Comparison of ENCODE assay signal across 1 cellular context in the genomic region with DNA sequence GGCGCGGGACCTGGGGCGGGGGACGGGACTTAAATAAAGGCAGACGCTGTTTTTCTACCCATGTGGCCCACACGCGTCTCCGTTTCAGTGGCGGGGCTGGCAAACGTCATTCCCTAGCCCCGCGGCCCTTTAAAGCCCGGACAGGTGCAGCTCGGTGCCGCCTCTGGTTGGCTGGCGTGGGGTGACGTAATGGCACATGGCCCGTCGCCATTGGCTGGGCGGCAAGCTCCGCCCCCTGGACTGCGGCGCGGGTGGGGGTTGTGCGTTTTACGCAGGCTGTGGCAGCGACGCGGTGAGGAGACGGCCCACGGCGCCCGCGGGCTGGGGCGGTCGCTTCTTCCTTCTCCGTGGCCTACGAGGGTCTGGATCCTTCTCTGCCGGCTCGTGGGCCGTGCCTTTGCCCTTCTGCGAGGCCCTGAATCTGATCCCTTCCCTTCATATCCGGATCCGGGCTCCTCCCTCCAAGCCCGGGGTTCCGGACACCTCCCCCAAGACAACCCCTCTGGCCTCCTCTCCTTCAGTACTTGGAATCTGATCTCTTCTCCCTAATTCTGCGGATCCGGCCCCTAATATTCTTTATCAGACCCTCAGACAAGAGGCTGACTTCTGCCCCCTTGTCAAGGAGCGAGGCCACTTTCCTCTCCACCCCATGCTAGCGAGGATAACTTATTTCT.
TF ChIP-seq lines count a peak whose summit lies in the region.

A gene with protein sequence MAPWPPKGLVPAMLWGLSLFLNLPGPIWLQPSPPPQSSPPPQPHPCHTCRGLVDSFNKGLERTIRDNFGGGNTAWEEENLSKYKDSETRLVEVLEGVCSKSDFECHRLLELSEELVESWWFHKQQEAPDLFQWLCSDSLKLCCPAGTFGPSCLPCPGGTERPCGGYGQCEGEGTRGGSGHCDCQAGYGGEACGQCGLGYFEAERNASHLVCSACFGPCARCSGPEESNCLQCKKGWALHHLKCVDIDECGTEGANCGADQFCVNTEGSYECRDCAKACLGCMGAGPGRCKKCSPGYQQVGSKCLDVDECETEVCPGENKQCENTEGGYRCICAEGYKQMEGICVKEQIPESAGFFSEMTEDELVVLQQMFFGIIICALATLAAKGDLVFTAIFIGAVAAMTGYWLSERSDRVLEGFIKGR (plus strand): TSS at position 274 of the 674 bp plus-strand sequence. CDS start 605 bp downstream, outside the sequence.

TF ChIP-seq in K562, 482 proteins besides CTCF, POLR2A, EP300 and RAD21 (continued from another document and continues in another):
- TF ChIP-seq, protein P1, sequence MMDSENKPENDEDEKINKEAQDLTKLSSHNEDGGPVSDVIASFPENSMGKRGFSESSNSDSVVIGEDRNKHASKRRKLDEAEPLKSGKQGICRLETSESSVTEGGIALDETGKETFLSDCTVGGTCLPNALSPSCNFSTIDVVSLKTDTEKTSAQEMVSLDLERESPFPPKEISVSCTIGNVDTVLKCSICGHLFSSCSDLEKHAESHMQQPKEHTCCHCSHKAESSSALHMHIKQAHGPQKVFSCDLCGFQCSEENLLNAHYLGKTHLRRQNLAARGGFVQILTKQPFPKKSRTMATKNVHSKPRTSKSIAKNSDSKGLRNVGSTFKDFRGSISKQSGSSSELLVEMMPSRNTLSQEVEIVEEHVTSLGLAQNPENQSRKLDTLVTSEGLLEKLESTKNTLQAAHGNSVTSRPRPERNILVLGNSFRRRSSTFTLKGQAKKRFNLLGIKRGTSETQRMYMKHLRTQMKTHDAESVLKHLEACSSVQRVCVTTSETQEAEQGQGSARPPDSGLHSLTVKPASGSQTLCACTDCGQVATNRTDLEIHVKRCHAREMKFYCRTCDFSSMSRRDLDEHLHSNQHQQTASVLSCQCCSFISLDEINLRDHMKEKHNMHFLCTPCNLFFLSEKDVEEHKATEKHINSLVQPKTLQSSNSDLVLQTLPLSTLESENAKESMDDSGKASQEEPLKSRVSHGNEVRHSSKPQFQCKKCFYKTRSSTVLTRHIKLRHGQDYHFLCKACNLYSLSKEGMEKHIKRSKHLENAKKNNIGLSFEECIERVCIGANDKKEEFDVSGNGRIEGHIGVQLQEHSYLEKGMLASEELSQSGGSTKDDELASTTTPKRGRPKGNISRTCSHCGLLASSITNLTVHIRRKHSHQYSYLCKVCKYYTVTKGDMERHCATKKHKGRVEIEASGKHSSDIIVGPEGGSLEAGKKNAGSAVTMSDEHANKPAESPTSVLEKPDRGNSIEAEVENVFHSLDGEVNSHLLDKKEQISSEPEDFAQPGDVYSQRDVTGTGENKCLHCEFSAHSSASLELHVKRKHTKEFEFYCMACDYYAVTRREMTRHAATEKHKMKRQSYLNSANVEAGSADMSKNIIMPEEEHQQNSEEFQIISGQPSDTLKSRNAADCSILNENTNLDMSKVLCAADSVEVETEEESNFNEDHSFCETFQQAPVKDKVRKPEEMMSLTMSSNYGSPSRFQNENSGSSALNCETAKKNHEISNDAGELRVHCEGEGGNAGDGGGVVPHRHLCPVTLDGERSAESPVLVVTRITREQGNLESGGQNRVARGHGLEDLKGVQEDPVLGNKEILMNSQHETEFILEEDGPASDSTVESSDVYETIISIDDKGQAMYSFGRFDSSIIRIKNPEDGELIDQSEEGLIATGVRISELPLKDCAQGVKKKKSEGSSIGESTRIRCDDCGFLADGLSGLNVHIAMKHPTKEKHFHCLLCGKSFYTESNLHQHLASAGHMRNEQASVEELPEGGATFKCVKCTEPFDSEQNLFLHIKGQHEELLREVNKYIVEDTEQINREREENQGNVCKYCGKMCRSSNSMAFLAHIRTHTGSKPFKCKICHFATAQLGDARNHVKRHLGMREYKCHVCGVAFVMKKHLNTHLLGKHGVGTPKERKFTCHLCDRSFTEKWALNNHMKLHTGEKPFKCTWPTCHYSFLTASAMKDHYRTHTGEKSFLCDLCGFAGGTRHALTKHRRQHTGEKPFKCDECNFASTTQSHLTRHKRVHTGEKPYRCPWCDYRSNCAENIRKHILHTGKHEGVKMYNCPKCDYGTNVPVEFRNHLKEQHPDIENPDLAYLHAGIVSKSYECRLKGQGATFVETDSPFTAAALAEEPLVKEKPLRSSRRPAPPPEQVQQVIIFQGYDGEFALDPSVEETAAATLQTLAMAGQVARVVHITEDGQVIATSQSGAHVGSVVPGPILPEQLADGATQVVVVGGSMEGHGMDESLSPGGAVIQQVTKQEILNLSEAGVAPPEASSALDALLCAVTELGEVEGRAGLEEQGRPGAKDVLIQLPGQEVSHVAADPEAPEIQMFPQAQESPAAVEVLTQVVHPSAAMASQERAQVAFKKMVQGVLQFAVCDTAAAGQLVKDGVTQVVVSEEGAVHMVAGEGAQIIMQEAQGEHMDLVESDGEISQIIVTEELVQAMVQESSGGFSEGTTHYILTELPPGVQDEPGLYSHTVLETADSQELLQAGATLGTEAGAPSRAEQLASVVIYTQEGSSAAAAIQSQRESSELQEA (IDR thresholded peaks at IDR 0.05; ENCODE audit: low read depth): no peak
- TF ChIP-seq KLF10 (CRISPR knock-in tag; IDR thresholded peaks at IDR 0.05): no peak
- TF ChIP-seq, protein P2, sequence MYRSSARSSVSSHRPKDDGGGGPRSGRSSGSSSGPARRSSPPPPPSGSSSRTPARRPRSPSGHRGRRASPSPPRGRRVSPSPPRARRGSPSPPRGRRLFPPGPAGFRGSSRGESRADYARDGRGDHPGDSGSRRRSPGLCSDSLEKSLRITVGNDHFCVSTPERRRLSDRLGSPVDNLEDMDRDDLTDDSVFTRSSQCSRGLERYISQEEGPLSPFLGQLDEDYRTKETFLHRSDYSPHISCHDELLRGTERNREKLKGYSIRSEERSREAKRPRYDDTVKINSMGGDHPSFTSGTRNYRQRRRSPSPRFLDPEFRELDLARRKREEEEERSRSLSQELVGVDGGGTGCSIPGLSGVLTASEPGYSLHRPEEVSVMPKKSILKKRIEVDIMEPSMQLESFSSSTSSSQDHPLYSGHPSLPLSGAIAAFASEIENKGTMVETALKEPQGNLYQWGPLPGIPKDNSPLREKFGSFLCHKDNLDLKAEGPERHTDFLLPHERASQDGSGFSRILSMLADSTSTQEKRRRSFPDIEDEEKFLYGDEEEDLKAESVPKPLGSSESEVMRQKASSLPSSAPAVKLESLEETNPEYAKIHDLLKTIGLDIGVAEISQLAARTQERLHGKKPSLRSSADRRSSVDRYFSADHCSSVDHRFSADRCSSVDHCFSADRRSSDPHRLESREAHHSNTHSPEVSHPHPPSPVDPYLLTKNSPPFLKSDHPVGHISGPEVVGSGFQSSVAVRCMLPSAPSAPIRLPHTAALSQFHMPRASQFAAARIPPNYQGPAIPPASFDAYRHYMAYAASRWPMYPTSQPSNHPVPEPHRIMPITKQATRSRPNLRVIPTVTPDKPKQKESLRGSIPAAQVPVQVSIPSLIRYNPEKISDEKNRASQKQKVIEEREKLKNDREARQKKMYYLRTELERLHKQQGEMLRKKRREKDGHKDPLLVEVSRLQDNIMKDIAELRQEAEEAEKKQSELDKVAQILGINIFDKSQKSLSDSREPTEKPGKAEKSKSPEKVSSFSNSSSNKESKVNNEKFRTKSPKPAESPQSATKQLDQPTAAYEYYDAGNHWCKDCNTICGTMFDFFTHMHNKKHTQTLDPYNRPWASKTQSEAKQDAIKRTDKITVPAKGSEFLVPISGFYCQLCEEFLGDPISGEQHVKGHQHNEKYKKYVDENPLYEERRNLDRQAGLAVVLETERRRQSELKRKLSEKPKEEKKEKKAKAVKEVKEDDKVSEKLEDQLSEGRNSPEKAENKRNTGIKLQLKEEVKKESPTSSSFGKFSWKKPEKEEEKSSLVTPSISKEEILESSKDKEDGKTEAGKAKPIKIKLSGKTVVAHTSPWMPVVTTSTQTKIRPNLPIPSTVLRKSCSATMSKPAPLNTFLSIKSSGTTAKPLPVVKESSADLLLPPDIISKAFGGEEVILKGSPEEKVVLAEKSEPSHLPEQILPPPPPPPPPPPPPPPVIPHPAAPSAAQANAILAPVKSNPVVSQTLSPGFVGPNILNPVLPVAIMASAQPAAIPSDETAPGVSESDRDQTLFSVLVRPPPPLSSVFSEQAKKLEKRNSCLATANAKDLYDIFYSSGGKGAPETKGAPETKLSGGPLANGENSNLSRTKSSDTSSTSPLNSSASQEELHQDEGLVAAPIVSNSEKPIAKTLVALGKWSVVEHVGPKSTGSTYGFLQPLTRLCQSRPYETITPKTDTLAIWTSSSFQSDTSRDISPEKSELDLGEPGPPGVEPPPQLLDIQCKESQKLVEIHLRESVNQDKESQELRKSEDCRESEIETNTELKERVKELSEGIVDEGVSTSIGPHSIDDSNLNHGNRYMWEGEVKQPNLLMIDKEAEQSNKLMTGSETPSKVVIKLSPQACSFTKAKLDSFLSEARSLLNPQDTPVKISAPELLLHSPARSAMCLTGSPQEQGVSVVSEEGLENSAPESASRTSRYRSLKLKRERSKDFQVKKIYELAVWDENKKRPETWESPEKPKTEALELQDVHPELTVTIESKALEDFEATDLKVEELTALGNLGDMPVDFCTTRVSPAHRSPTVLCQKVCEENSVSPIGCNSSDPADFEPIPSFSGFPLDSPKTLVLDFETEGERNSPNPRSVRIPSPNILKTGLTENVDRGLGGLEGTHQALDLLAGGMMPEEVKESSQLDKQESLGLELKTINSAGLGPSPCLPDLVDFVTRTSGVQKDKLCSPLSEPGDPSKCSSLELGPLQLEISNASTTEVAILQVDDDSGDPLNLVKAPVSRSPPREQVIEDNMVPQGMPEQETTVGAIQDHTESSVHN (IDR thresholded peaks at IDR 0.05; ENCODE audit: borderline replicate concordance in 1 of 2, low read depth in 1 of 2): no peak
- TF ChIP-seq, protein P3, sequence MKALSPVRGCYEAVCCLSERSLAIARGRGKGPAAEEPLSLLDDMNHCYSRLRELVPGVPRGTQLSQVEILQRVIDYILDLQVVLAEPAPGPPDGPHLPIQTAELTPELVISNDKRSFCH (CRISPR knock-in tag; IDR thresholded peaks at IDR 0.05): no peak
- TF ChIP-seq, protein P3 (tag; IDR thresholded peaks at IDR 0.05): no peak; the same call in 1 of the 2 replicates
- TF ChIP-seq NFATC3 (IDR thresholded peaks at IDR 0.05): no peak
- TF ChIP-seq, protein P4, sequence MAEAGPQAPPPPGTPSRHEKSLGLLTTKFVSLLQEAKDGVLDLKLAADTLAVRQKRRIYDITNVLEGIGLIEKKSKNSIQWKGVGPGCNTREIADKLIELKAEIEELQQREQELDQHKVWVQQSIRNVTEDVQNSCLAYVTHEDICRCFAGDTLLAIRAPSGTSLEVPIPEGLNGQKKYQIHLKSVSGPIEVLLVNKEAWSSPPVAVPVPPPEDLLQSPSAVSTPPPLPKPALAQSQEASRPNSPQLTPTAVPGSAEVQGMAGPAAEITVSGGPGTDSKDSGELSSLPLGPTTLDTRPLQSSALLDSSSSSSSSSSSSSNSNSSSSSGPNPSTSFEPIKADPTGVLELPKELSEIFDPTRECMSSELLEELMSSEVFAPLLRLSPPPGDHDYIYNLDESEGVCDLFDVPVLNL (CRISPR knock-in tag; IDR thresholded peaks at IDR 0.05; ENCODE audit: low read depth): 0 out of 2 replicates have a peak, but pooled peaks have one; percentile 72
- TF ChIP-seq, protein P5, sequence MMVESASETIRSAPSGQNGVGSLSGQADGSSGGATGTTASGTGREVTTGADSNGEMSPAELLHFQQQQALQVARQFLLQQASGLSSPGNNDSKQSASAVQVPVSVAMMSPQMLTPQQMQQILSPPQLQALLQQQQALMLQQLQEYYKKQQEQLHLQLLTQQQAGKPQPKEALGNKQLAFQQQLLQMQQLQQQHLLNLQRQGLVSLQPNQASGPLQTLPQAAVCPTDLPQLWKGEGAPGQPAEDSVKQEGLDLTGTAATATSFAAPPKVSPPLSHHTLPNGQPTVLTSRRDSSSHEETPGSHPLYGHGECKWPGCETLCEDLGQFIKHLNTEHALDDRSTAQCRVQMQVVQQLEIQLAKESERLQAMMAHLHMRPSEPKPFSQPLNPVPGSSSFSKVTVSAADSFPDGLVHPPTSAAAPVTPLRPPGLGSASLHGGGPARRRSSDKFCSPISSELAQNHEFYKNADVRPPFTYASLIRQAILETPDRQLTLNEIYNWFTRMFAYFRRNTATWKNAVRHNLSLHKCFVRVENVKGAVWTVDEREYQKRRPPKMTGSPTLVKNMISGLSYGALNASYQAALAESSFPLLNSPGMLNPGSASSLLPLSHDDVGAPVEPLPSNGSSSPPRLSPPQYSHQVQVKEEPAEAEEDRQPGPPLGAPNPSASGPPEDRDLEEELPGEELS (CRISPR knock-in tag; IDR thresholded peaks at IDR 0.05; ENCODE audit: borderline replicate concordance): no peak
- 0 out of 2 replicates have a peak, but pooled peaks have one; percentile 46 for TF ChIP-seq ZBTB17 (CRISPR knock-in tag; IDR thresholded peaks at IDR 0.05)
- no peak for TF ChIP-seq SRSF1 (IDR thresholded peaks at IDR 0.05; ENCODE audit: low read depth, low read length)
- TF ChIP-seq ZNF165 (CRISPR knock-in tag; IDR thresholded peaks at IDR 0.05; ENCODE audit: borderline replicate concordance): 0 out of 2 replicates have a peak, but pooled peaks have one; percentile 62
- no peak for TF ChIP-seq ZNF347 (CRISPR knock-in tag; IDR thresholded peaks at IDR 0.05; ENCODE audit: low read depth)
- TF ChIP-seq HDAC2 (IDR thresholded peaks at IDR 0.05): peak; percentile 38
- peak in 1 of 2 experiments; percentile 74; a peak in 1 of 4 replicates for TF ChIP-seq ARNT (IDR thresholded peaks at IDR 0.05)
- 0 out of 2 replicates have a peak, but pooled peaks have one; percentile 49 for TF ChIP-seq ZNF766 (CRISPR knock-in tag; conservative IDR thresholded peaks at IDR 0.05)
- TF ChIP-seq BCOR (IDR thresholded peaks at IDR 0.05): no peak
- no peak for TF ChIP-seq EWSR1 (IDR thresholded peaks at IDR 0.05; ENCODE audit: borderline replicate concordance, low read depth, partially characterized antibody)
- TF ChIP-seq, protein P6, sequence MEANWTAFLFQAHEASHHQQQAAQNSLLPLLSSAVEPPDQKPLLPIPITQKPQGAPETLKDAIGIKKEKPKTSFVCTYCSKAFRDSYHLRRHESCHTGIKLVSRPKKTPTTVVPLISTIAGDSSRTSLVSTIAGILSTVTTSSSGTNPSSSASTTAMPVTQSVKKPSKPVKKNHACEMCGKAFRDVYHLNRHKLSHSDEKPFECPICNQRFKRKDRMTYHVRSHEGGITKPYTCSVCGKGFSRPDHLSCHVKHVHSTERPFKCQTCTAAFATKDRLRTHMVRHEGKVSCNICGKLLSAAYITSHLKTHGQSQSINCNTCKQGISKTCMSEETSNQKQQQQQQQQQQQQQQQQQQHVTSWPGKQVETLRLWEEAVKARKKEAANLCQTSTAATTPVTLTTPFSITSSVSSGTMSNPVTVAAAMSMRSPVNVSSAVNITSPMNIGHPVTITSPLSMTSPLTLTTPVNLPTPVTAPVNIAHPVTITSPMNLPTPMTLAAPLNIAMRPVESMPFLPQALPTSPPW (CRISPR knock-in tag; IDR thresholded peaks at IDR 0.05): peak; percentile 82
- TF ChIP-seq, protein P7, sequence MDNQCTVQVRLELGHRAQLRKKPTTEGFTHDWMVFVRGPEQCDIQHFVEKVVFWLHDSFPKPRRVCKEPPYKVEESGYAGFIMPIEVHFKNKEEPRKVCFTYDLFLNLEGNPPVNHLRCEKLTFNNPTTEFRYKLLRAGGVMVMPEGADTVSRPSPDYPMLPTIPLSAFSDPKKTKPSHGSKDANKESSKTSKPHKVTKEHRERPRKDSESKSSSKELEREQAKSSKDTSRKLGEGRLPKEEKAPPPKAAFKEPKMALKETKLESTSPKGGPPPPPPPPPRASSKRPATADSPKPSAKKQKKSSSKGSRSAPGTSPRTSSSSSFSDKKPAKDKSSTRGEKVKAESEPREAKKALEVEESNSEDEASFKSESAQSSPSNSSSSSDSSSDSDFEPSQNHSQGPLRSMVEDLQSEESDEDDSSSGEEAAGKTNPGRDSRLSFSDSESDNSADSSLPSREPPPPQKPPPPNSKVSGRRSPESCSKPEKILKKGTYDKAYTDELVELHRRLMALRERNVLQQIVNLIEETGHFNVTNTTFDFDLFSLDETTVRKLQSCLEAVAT (IDR thresholded peaks at IDR 0.05): no peak
- TF ChIP-seq CHD4 (IDR thresholded peaks at IDR 0.05; ENCODE audit: insufficient read depth, insufficient replicate concordance, low read depth, low read length, poor library complexity, severe bottlenecking): no peak
- TF ChIP-seq ZNF134 (CRISPR knock-in tag; conservative IDR thresholded peaks at IDR 0.05): no peak
- no peak for TF ChIP-seq ZNF764 (CRISPR knock-in tag; IDR thresholded peaks at IDR 0.05; ENCODE audit: low read depth)
- TF ChIP-seq GATA2 (CRISPR knock-in tag; IDR thresholded peaks at IDR 0.05): no peak
